In genomic region chr11:99171330-99171729, GRCh38 we compare ENCODE assay signal across 34 cellular contexts.
DNase-seq lines count a peak whose midpoint lies in the region; ATAC-seq and TF ChIP-seq lines count a peak whose summit lies in the region.
"Had no signal": no experiment of that assay in that cellular context is flagged by ENCODE, and none has a peak within 500 bp of the region (broad histone marks: within the 10 kb centered on the region; RNA-seq: fewer than 3 reads in every experiment).

No MANE protein-coding gene starts in this region.

- H3K4me1 ChIP-seq in PC-3 (ENCODE audit: insufficient read depth, low read length) (no peaks in the 10 kb centered on the region; the same call in 1 of the 2 replicates), neuronal stem cell (ENCODE audit: control insufficient read depth in 2 of 2, insufficient read depth in 1 of 2, low read depth in 1 of 2, low read length in 2 of 2) (no peaks in the 10 kb centered on the region), Caco-2 (no peaks in the 10 kb centered on the region)
- H3K4me1 ChIP-seq: A549, BE2C, BLaER1 had no signal

- H2BK15ac ChIP-seq in neuronal stem cell (ENCODE audit: low read length) = no peak overlapping the region

- DNase-seq in HPDE6-E6E7 (ENCODE audit: extremely low spot score) (peak; percentile 4), PC-3 (peak; percentile 60), SK-N-MC (ENCODE audit: low read depth, low spot score) (no peak), epithelial cell of esophagus (ENCODE audit: low read depth) (peak; percentile 18), neuronal stem cell (ENCODE audit: low spot score) (no peak), NCI-H510A treated with DMSO at 0.1 percent for 48 hours (lab: John Stamatoyannopoulos, UW) (no peak), Caco-2 (no peak)
- DNase-seq: 8988T; ACHN; AML-193; BE2C; C1 segment of cervical spinal cord; Calu3; CD4-positive, alpha-beta memory T cell; CD4-positive, alpha-beta T cell; CD4-positive, CD25-positive, alpha-beta regulatory T cell; CD8-positive, alpha-beta memory T cell; CD8-positive, alpha-beta T cell; COR-L47; DMS 273 treated with DMSO at 0.1 percent for 48 hours; DMS153; DMS53; DMS79; DMS79 treated with DMSO at 0.1 percent for 48 hours; DND-41; EL had no signal

- H3K36me3 ChIP-seq in PC-3 (ENCODE audit: low read depth, low read length) (no peaks in the 10 kb centered on the region), SK-N-MC (ENCODE audit: insufficient read depth, low read length) (no peaks in the 10 kb centered on the region), neuronal stem cell (replicated peaks in 1 of 2; ENCODE audit: control insufficient read depth in 2 of 2, insufficient read depth in 2 of 2, low read length in 2 of 2) (no peaks in the 10 kb centered on the region), Caco-2 (ENCODE audit: control insufficient read depth, insufficient read depth, low read length) (no peaks in the 10 kb centered on the region)
- H3K36me3 ChIP-seq: BE2C; BLaER1; BLaER1 treated with 17β-estradiol and CSF1 and Interleukin-3, amounts not matched to agents 10 nM and 100 nM had no signal

- H3K4me3 Mint-ChIP-seq in Caco-2 (ENCODE audit: unreplicated experiment) = no peak overlapping the region
- H3K4me3 Mint-ChIP-seq: B cell; CD14-positive monocyte; CD4-positive, alpha-beta memory T cell; CD4-positive, alpha-beta T cell; CD4-positive, CD25-positive, alpha-beta regulatory T cell; CD8-positive, alpha-beta memory T cell; CD8-positive, alpha-beta T cell had no signal

- H3K27me3 ChIP-seq in PC-3 (ENCODE audit: low read length) = no peaks in the 10 kb centered on the region
- no peaks in the 10 kb centered on the region for H3K27me3 ChIP-seq in neuronal stem cell (ENCODE audit: control insufficient read depth in 3 of 3, insufficient read depth in 3 of 3, low read depth in 1 of 3, low read length in 3 of 3)
- no peaks in the 10 kb centered on the region for H3K27me3 ChIP-seq in Caco-2 (replicated peaks; ENCODE audit: control insufficient read depth, insufficient read depth, low read length)
- H3K27me3 ChIP-seq: BE2C; BLaER1; BLaER1 treated with 17β-estradiol and CSF1 and Interleukin-3, amounts not matched to agents 10 nM and 100 nM had no signal

- H2BK12ac ChIP-seq in neuronal stem cell (ENCODE audit: low read length) = no peak overlapping the region

- no peaks in the 10 kb centered on the region for H3K4me1 Mint-ChIP-seq in Caco-2 (ENCODE audit: low read depth, unreplicated experiment)
- H3K4me1 Mint-ChIP-seq: B cell; CD14-positive monocyte; CD4-positive, alpha-beta memory T cell; CD4-positive, CD25-positive, alpha-beta regulatory T cell; CD8-positive, alpha-beta memory T cell had no signal

- H2AFZ ChIP-seq in PC-3 (ENCODE audit: low read length) (no peak overlapping the region), neuronal stem cell (ENCODE audit: low read length) (no peak overlapping the region)

- H3K36me3 Mint-ChIP-seq in Caco-2 (ENCODE audit: insufficient read depth, unreplicated experiment) = no peaks in the 10 kb centered on the region
- H3K36me3 Mint-ChIP-seq: CD14-positive monocyte; CD4-positive, alpha-beta memory T cell; CD4-positive, CD25-positive, alpha-beta regulatory T cell; CD8-positive, alpha-beta memory T cell; CD8-positive, alpha-beta T cell had no signal

- intact Hi-C loops in PC-3 (cut with micrococcal nuclease) = no loop called here
- intact Hi-C loops in Caco-2 (cut with micrococcal nuclease; ENCODE audit: unreplicated experiment) = loop anchor here (5.0 kb wide), 1 partner anchor 1254 kb away; no protein-coding TSS in a partner anchor

- no peak overlapping the region for H4K91ac ChIP-seq in neuronal stem cell (ENCODE audit: low read depth, low read length, poor library complexity)

- no peak overlapping the region for H2AK5ac ChIP-seq in neuronal stem cell (ENCODE audit: low read depth, low read length)

- no peaks in the 10 kb centered on the region for H3K79me1 ChIP-seq in neuronal stem cell (ENCODE audit: low read depth, low read length)

- H3K14ac ChIP-seq in neuronal stem cell (ENCODE audit: low read length) = no peak overlapping the region

- no peaks in the 10 kb centered on the region for H3F3A ChIP-seq in PC-3 (ENCODE audit: low read length, unreplicated experiment)

- peaks cover 4% of the 10 kb centered on the region for H3K27me3 Mint-ChIP-seq in Caco-2 (ENCODE audit: insufficient read depth, unreplicated experiment)
- H3K27me3 Mint-ChIP-seq: B cell; CD4-positive, alpha-beta memory T cell; CD4-positive, alpha-beta T cell; CD4-positive, CD25-positive, alpha-beta regulatory T cell; CD8-positive, alpha-beta memory T cell had no signal

- ATAC-seq in PC-3 (peak; percentile 56), HG02759 (IDR thresholded peaks at IDR 0.05; ENCODE audit: unreplicated experiment) (no peak)
- ATAC-seq: A549; CD8-positive, alpha-beta T cell had no signal

- no peaks in the 10 kb centered on the region for H3K79me2 ChIP-seq in PC-3 (ENCODE audit: low read length)

- no peak overlapping the region for H3K23ac ChIP-seq in neuronal stem cell (ENCODE audit: low read depth, low read length, poor library complexity)

- H2BK120ac ChIP-seq in neuronal stem cell (ENCODE audit: low read depth, low read length) = no peak overlapping the region

- H3K27ac Mint-ChIP-seq in Caco-2 (ENCODE audit: unreplicated experiment) = no peak overlapping the region
- H3K27ac Mint-ChIP-seq: B cell; CD14-positive monocyte; CD4-positive, alpha-beta memory T cell; CD4-positive, alpha-beta T cell; CD4-positive, CD25-positive, alpha-beta regulatory T cell; CD8-positive, alpha-beta memory T cell; CD8-positive, alpha-beta T cell had no signal

- POLR2A ChIA-PET in PC-3 (lab: Charles Lee; ENCODE audit: unreplicated experiment) (no interaction called here), Caco-2 (lab: Charles Lee) (no interaction called here)

- CTCF ChIA-PET in PC-3 (lab: Charles Lee) = no interaction called here
- CTCF ChIA-PET in Caco-2 (lab: Charles Lee) = no interaction called here

- H3K4me2 ChIP-seq in PC-3 (ENCODE audit: low read length) = 0 out of 2 replicates have a peak overlapping the region, but pooled peaks have one; percentile 4
- H3K4me2 ChIP-seq in neuronal stem cell (ENCODE audit: insufficient read depth, low read length, poor library complexity, severe bottlenecking) = no peak overlapping the region
- H3K4me2 ChIP-seq: A549; BLaER1; BLaER1 treated with 17β-estradiol and CSF1 and Interleukin-3, amounts not matched to agents 10 nM and 100 nM had no signal

- peaks cover 6% of the 10 kb centered on the region; the same call in 1 of the 2 replicates for H3K9me3 ChIP-seq in PC-3 (ENCODE audit: low read length)
- H3K9me3 ChIP-seq in SK-N-MC (ENCODE audit: low read depth, low read length) = no peaks in the 10 kb centered on the region
- no peaks in the 10 kb centered on the region for H3K9me3 ChIP-seq in neuronal stem cell (replicated peaks in 1 of 2; ENCODE audit: control insufficient read depth in 2 of 2, insufficient read depth in 1 of 2, low read depth in 1 of 2, low read length in 2 of 2)
- no peaks in the 10 kb centered on the region; the same call in 1 of the 2 replicates for H3K9me3 ChIP-seq in Caco-2
- H3K9me3 ChIP-seq: A549, BE2C, BLaER1 had no signal

- H3K4me3 ChIP-seq in PC-3 (ENCODE audit: low read length) (no peak overlapping the region), SK-N-MC (peak overlapping the region; percentile 56), epithelial cell of esophagus (ENCODE audit: low read length) (no peak overlapping the region), neuronal stem cell (ENCODE audit: low read length in 2 of 2) (no peak overlapping the region), Caco-2 (ENCODE audit: low read depth, low read length) (no peak overlapping the region)
- H3K4me3 ChIP-seq: A549; BLaER1; BLaER1 treated with 17β-estradiol and CSF1 and Interleukin-3, amounts not matched to agents 10 nM and 100 nM had no signal

- H3K9me2 ChIP-seq in PC-3 (replicated peaks; ENCODE audit: low read length) = no peaks in the 10 kb centered on the region

- H3K18ac ChIP-seq in neuronal stem cell (ENCODE audit: low read length) = no peak overlapping the region

- H4K20me1 ChIP-seq in PC-3 (ENCODE audit: low read length) = no peaks in the 10 kb centered on the region
- H4K20me1 ChIP-seq: BLaER1; BLaER1 treated with 17β-estradiol and CSF1 and Interleukin-3, amounts not matched to agents 10 nM and 100 nM had no signal

- H3K4ac ChIP-seq in neuronal stem cell (ENCODE audit: low read length) = no peak overlapping the region

- H3K27ac ChIP-seq in PC-3 (ENCODE audit: low read length) (no peak overlapping the region), SK-N-MC (peak overlapping the region; percentile 91), neuronal stem cell (replicated peaks; ENCODE audit: low read length) (no peak overlapping the region)
- H3K27ac ChIP-seq: 22Rv1; A549; BLaER1; BLaER1 treated with 17β-estradiol and CSF1 and Interleukin-3, amounts not matched to agents 10 nM and 100 nM; C4-2B had no signal

- no peaks in the 10 kb centered on the region for H3K9me3 Mint-ChIP-seq in Caco-2 (ENCODE audit: unreplicated experiment)

- H3K9ac ChIP-seq in PC-3 (ENCODE audit: low read length) (no peak overlapping the region), SK-N-MC (ENCODE audit: insufficient read length) (no peak overlapping the region), neuronal stem cell (ENCODE audit: low read depth, low read length, poor library complexity) (no peak overlapping the region)
- H3K9ac ChIP-seq: BLaER1; BLaER1 treated with 17β-estradiol and CSF1 and Interleukin-3, amounts not matched to agents 10 nM and 100 nM had no signal

- BruUV-seq in PC-3 (replicated peaks; lab: Mats Ljungman, UMichigan) (no TSS peak), Caco-2 (replicated peaks; lab: Mats Ljungman, UMichigan) (no TSS peak)

- H4K8ac ChIP-seq in neuronal stem cell (ENCODE audit: low read depth, low read length) = no peak overlapping the region

- H2BK5ac ChIP-seq in neuronal stem cell (ENCODE audit: low read length) = no peak overlapping the region

- no CpG with 5 or more reads among the region's 5 CpGs for WGBS in neuronal stem cell (ENCODE audit: extremely low coverage in 2 of 2, insufficient read length in 2 of 2, insufficient replicate concordance in 1 of 2), 2 donors

- TF ChIP-seq CTCF in PC-3 (conservative IDR thresholded peaks at IDR 0.05; ENCODE audit: low read depth, low read length) = no peak
- TF ChIP-seq CTCF in epithelial cell of esophagus (IDR thresholded peaks at IDR 0.05; ENCODE audit: insufficient read depth, low read depth, low read length, missing control alignments) = no peak
- no peak for TF ChIP-seq CTCF in Caco-2 (IDR thresholded peaks at IDR 0.05; ENCODE audit: insufficient read depth in 1 of 2, low read depth in 1 of 2, low read length in 1 of 2, severe bottlenecking in 1 of 2, unreplicated experiment in 1 of 2)

Comparison
In these comparisons a context has a peak if more than half of its experiments do, and no peak if none do; other contexts are left out.
1. DNase-seq: peak in HPDE6-E6E7 (single experiment), PC-3 (single experiment) and epithelial cell of esophagus (single experiment); none in SK-N-MC (single experiment), neuronal stem cell (single experiment), NCI-H510A treated with DMSO at 0.1 percent for 48 hours (single experiment) and Caco-2 (0 of 2).